ENCODE assay signal across 8 cellular contexts in genomic region chr10:21535494-21535818, GRCh38. TPM values are rescaled to one million over a fixed set of nuclear protein-coding genes. Genes with fewer than 3 reads are reported as not detected.
DNase-seq lines count a peak whose midpoint lies in the region; ATAC-seq, FAIRE-seq and TF ChIP-seq lines count a peak whose summit lies in the region.

No MANE protein-coding gene starts in this region.

- no peak for ATAC-seq in GM18907 (IDR thresholded peaks at IDR 0.05; ENCODE audit: unreplicated experiment)

- peaks cover 36% of the 10 kb centered on the region for H3K36me3 ChIP-seq in SJSA1

- H3K27ac ChIP-seq in SJSA1, result no peak overlapping the region

- no peak for FAIRE-seq in H54 (lab: Jason Lieb, UNC)

- TF ChIP-seq CTCF in GM12864 (IDR thresholded peaks at IDR 0.05; ENCODE audit: low read depth, low read length, missing control alignments) (no peak), fibroblast of pulmonary artery (IDR thresholded peaks at IDR 0.05; ENCODE audit: low read length, missing control alignments) (no peak)

- no peaks in the 10 kb centered on the region for H3K27me3 ChIP-seq in SJSA1 (replicated peaks)

- DNase-seq in GM12864 (ENCODE audit: low read depth) (no peak), SJSA1 (ENCODE audit: low read depth in 1 of 2, low spot score in 2 of 2) (no peak), fibroblast of pulmonary artery (ENCODE audit: low read depth) (no peak), skeletal muscle cell (ENCODE audit: low read depth) (no peak), ureter (ENCODE audit: low spot score) (no peak), H54 (ENCODE audit: insufficient read length, low spot score) (no peak), D341Med (ENCODE audit: low spot score) (no peak)

- H3K4me3 ChIP-seq in GM12864 (ENCODE audit: low read depth, low read length) (peak overlapping the region; percentile 90), SJSA1 (peak overlapping the region; percentile 57), fibroblast of pulmonary artery (replicated peaks; ENCODE audit: low read depth, low read length) (peak overlapping the region; percentile 76), skeletal muscle cell (ENCODE audit: low read depth, low read length) (peak overlapping the region; percentile 70)

- no peaks in the 10 kb centered on the region for H3K9me3 ChIP-seq in SJSA1 (replicated peaks)

- peaks cover 12% of the 10 kb centered on the region for H3K4me1 ChIP-seq in SJSA1 (replicated peaks)

- no peak for TF ChIP-seq POLR2A in H54 (IDR thresholded peaks at IDR 0.05; ENCODE audit: low read depth, low read length)

RNA-seq across cellular contexts. Expression of gene MLLT10, which starts 1.4 kb away (rescaled TPM):
- total RNA-seq in SJSA1 (2014; rRNA removed; shearing (Covaris generic)), result 21.7 and 35.3 TPM in 2 replicates
- total RNA-seq in ureter, result 83.7 TPM

RNA-seq across cellular contexts. Expression of gene SKIDA1, which starts 10.0 kb away (rescaled TPM):
- 0.72 and 1.7 TPM in 2 replicates for total RNA-seq in SJSA1 (2014; rRNA removed; shearing (Covaris generic))
- 3.6 TPM for total RNA-seq in ureter
